1 cellular context compared by ENCODE assay signal in the genomic region with DNA sequence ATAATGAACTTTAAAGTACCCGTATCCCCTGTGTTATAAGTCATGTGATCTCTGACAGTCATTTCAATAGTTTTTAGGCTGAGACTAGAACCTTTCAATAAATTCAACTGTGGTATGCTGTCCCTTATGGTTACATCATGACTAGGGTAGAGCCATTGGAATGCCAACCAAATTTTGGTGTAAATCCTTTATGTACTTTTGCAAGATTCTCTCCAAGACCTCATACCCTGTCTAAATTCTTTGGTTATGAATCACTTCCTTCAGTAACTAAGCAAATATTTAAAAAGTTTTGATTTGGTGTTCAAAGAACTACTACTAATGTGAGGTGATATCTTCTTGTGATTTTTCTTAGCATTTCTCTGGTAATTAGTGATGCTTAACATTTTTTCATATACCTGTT.
TF ChIP-seq lines count a peak whose summit lies in the region.

No MANE protein-coding gene starts in this region.

TF ChIP-seq in K562, 482 proteins besides CTCF, POLR2A, EP300 and RAD21:
- TF ChIP-seq, protein P1, sequence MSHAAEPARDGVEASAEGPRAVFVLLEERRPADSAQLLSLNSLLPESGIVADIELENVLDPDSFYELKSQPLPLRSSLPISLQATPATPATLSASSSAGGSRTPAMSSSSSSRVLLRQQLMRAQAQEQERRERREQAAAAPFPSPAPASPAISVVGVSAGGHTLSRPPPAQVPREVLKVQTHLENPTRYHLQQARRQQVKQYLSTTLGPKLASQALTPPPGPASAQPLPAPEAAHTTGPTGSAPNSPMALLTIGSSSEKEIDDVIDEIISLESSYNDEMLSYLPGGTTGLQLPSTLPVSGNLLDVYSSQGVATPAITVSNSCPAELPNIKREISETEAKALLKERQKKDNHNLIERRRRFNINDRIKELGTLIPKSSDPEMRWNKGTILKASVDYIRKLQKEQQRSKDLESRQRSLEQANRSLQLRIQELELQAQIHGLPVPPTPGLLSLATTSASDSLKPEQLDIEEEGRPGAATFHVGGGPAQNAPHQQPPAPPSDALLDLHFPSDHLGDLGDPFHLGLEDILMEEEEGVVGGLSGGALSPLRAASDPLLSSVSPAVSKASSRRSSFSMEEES (CRISPR knock-in tag; IDR thresholded peaks at IDR 0.05): peak; percentile 78
- TF ChIP-seq CBX5 (IDR thresholded peaks at IDR 0.05; ENCODE audit: borderline replicate concordance, low read depth): no peak
TF ChIP-seq in K562: peak in this region for 1.
